8 cellular contexts compared by ENCODE assay signal in the genomic region with DNA sequence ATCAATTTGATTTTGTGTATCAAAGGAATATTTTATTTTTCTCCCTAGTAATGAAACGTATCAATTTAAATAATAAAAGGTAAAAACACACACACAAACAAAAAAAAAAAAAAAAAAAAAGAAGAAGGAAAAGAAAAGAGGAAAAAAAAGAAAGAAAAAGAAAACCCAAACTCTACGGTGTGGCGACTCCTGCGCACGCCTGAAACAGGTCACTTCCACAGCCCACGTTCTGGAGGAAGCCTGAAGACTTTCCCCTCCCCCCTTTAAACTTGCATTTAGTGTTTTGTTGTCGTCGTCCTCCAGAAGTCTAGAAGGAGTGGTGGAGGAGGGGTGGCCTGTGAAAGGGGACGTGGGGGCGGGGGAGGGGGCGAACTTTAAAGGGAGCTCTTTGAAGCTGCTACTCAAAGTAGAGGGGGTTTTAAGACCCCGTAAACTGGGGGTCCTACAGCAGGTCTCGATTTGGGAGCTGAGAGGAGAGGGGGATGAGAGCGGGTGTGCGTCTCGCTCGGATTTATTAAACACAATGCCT. TPM values are rescaled to one million over a fixed set of nuclear protein-coding genes. Genes with fewer than 3 reads are reported as not detected.
DNase-seq lines count a peak whose midpoint lies in the region; ATAC-seq lines count a peak whose summit lies in the region.

No MANE protein-coding gene starts in this region.

- ATAC-seq in activated T-cell treated with anti-CD3 and anti-CD28 coated beads, Interleukin-2, amount 50 U/mL, for 72 hours (replicated peaks in 1 of 2), result no peak
- ATAC-seq in GM18502 (IDR thresholded peaks at IDR 0.05; ENCODE audit: poor library complexity, unreplicated experiment), result no peak
- ATAC-seq in GM18517 (IDR thresholded peaks at IDR 0.05; ENCODE audit: unreplicated experiment), result no peak
- ATAC-seq in HG02970 (IDR thresholded peaks at IDR 0.05; ENCODE audit: low FRiP score, unreplicated experiment), result no peak

- no peaks in the 10 kb centered on the region for H3K36me3 ChIP-seq in CD4-positive, alpha-beta memory T cell (ENCODE audit: insufficient read depth, low read length)
- H3K36me3 ChIP-seq in KOPT-K1 (ENCODE audit: insufficient read depth, low read length), result peaks cover 6% of the 10 kb centered on the region
- H3K36me3 ChIP-seq in thymus (ENCODE audit: control insufficient read depth, insufficient read depth), result no peaks in the 10 kb centered on the region

- peaks cover 11 to 45% (median 21%) of the 10 kb centered on the region in 4 donors for H3K4me1 Mint-ChIP-seq in CD4-positive, alpha-beta memory T cell
- peaks cover 43% of the 10 kb centered on the region for H3K4me1 Mint-ChIP-seq in activated T-cell treated with anti-CD3 and anti-CD28 coated beads, Interleukin-2, amount 50 U/mL, for 72 hours (ENCODE audit: low read depth)

- H3K4me3 ChIP-seq in CD4-positive, alpha-beta memory T cell (ENCODE audit: low read length in 2 of 2), result peak overlapping the region in 1 of 2 donors; percentile 81
- peak overlapping the region; percentile 51 for H3K4me3 ChIP-seq in iPS-18c (ENCODE audit: insufficient read depth, low read depth, low read length)
- peak overlapping the region; percentile 46 for H3K4me3 ChIP-seq in thymus (ENCODE audit: low read length)

- peaks cover 34% of the 10 kb centered on the region for H3K4me1 ChIP-seq in CD4-positive, alpha-beta memory T cell (ENCODE audit: insufficient read depth, low read length)
- H3K4me1 ChIP-seq in thymus (ENCODE audit: control insufficient read depth, insufficient read depth, low read length), result peaks cover 15% of the 10 kb centered on the region

- peaks cover 2 to 9% of the 10 kb centered on the region in 2 donors for H3K27me3 Mint-ChIP-seq in CD4-positive, alpha-beta memory T cell
- peaks cover 28% of the 10 kb centered on the region for H3K27me3 Mint-ChIP-seq in activated T-cell treated with anti-CD3 and anti-CD28 coated beads, Interleukin-2, amount 50 U/mL, for 72 hours (ENCODE audit: low read depth)

- POLR2A ChIA-PET in CD4-positive, alpha-beta memory T cell (lab: Charles Lee; ENCODE audit: partially characterized antibody), result interaction anchor here (1.0 to 10.4 kb wide), 25 partner anchors 9 to 647 kb away, joined by 3 to 285 read pairs (median 9); partner anchors contain the start of gene RPLP1

- peak overlapping the region; percentile 92 to 99 (median 97) for H3K4me3 Mint-ChIP-seq in CD4-positive, alpha-beta memory T cell
- peak overlapping the region; percentile 92 to 99 for H3K4me3 Mint-ChIP-seq in activated T-cell treated with anti-CD3 and anti-CD28 coated beads, Interleukin-2, amount 50 U/mL, for 72 hours

- intact Hi-C loops in CD4-positive, alpha-beta memory T cell (cut with micrococcal nuclease), result loop anchor here (1.0 to 5.0 kb wide), 7 partner anchors 159 to 647 kb away; partner anchors contain the start of gene RPLP1

- CTCF ChIA-PET in CD4-positive, alpha-beta memory T cell (lab: Charles Lee; ENCODE audit: partially characterized antibody), result interaction anchor here (1.1 to 3.6 kb wide), 8 partner anchors 14 to 526 kb away, joined by 3 to 26 read pairs (median 4); no protein-coding TSS in a partner anchor

- peaks cover 0 to 7% (median 0%) of the 10 kb centered on the region in 8 donors for H3K9me3 Mint-ChIP-seq in CD4-positive, alpha-beta memory T cell
- H3K9me3 Mint-ChIP-seq in activated T-cell treated with anti-CD3 and anti-CD28 coated beads, Interleukin-2, amount 50 U/mL, for 72 hours, result no peaks in the 10 kb centered on the region

- H3K9me3 ChIP-seq in CD4-positive, alpha-beta memory T cell (ENCODE audit: control insufficient read depth in 1 of 2, low read length in 2 of 2), result no peaks in the 10 kb centered on the region
- H3K9me3 ChIP-seq in KOPT-K1 (ENCODE audit: insufficient read depth, low read length, poor library complexity, severe bottlenecking), result no peaks in the 10 kb centered on the region
- H3K9me3 ChIP-seq in iPS-18c (ENCODE audit: control insufficient read depth, insufficient read depth, low read length), result no peaks in the 10 kb centered on the region
- no peaks in the 10 kb centered on the region for H3K9me3 ChIP-seq in thymus (ENCODE audit: control insufficient read depth)

- no peak overlapping the region for H3K27ac ChIP-seq in CD4-positive, alpha-beta memory T cell (ENCODE audit: low read depth, low read length)
- H3K27ac ChIP-seq in KOPT-K1 (ENCODE audit: low read depth, low read length, poor library complexity, severe bottlenecking), result peak overlapping the region; percentile 10
- no peak overlapping the region for H3K27ac ChIP-seq in thymus (ENCODE audit: low read depth)

- H3K36me3 Mint-ChIP-seq in CD4-positive, alpha-beta memory T cell, result peaks cover 0 to 18% of the 10 kb centered on the region in 2 donors
- H3K36me3 Mint-ChIP-seq in activated T-cell treated with anti-CD3 and anti-CD28 coated beads, Interleukin-2, amount 50 U/mL, for 72 hours (ENCODE audit: insufficient read depth in 2 of 2), result peaks cover 5% of the 10 kb centered on the region in 2 donors

- WGBS in thymus, result under 1% methylated on average over 17 of the region's 17 CpGs

- DNase-seq in CD4-positive, alpha-beta memory T cell, result peak in 1 of 5 donors; percentile 18
- peak in 1 of 2 donors; percentile 31 for DNase-seq in activated T-cell treated with anti-CD3 and anti-CD28 coated beads, Interleukin-2, amount 50 U/mL, for 72 hours

- peak overlapping the region; percentile 97 to 100 (median 99) for H3K27ac Mint-ChIP-seq in CD4-positive, alpha-beta memory T cell
- H3K27ac Mint-ChIP-seq in activated T-cell treated with anti-CD3 and anti-CD28 coated beads, Interleukin-2, amount 50 U/mL, for 72 hours, result peak overlapping the region; percentile 99

- H3K27me3 ChIP-seq in CD4-positive, alpha-beta memory T cell (ENCODE audit: insufficient read depth, low read length), result no peaks in the 10 kb centered on the region
- peaks cover 12% of the 10 kb centered on the region for H3K27me3 ChIP-seq in thymus (ENCODE audit: control insufficient read depth, insufficient read depth)

RNA-seq across cellular contexts. Expression of gene TLE3, which starts 2.3 kb away (rescaled TPM):
- 100 to 1,000 TPM; 118 to 121 TPM for total RNA-seq in CD4-positive, alpha-beta memory T cell
- 10 to 100 TPM in 1 of 2 donors, 1 to 10 TPM in 1; 3.6 to 22.1 TPM for polyA plus RNA-seq in CD4-positive, alpha-beta memory T cell
- 100 to 1,000 TPM in 1 of 2 donors, 10 to 100 TPM in 1; 84.6 to 112 TPM for total RNA-seq in activated T-cell treated with anti-CD3 and anti-CD28 coated beads, Interleukin-2, amount 50 U/mL, for 72 hours
- polyA plus RNA-seq in thymus, result 32.7 TPM
